ENCODE assay signal across 8 cellular contexts in the genomic region with DNA sequence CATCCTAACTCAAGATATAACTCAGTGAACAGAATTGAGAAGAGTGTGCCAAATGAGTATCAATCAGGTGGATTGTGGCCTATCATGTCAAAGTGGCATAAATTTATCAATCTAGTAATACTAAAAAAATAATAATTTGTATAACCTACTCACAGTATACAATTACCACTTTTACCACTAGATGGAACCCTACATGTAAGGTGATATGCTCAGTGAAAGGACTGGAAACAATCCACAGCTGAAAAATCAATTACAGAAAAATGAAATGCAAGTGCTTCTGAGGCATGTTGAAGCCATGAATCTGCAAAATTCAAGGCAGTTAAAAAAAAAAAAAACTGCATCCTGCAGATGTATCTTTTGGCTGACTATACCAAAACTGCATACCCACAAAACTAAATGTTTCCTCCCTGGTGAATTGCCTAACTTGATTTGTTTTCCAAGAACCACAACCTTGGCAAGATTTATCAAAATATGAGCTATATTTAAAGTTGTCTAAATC. TPM values are rescaled to one million over a fixed set of nuclear protein-coding genes. Genes with fewer than 3 reads are reported as not detected.
DNase-seq lines count a peak whose midpoint lies in the region; ATAC-seq and TF ChIP-seq lines count a peak whose summit lies in the region.
"Had no signal": no experiment of that assay in that cellular context is flagged by ENCODE, and none has a peak within 500 bp of the region (broad histone marks: within the 10 kb centered on the region; RNA-seq: fewer than 3 reads in every experiment).

No MANE protein-coding gene starts in this region.

- TF ChIP-seq POLR2A in esophagus squamous epithelium (IDR thresholded peaks at IDR 0.05) = no peak

- TF ChIP-seq CTCF in esophagus squamous epithelium (IDR thresholded peaks at IDR 0.05) (peak; percentile 54 to 75 (median 60)), neural progenitor cell (IDR thresholded peaks at IDR 0.05) (peak; percentile 65)

- H3K9me3 ChIP-seq in esophagus squamous epithelium = no peaks in the 10 kb centered on the region
- no peaks in the 10 kb centered on the region for H3K9me3 ChIP-seq in neural progenitor cell (ENCODE audit: low read depth)

- H3K4me3 ChIP-seq in esophagus squamous epithelium (no peak overlapping the region), neural progenitor cell (no peak overlapping the region)

- no peak overlapping the region for H3K4me2 ChIP-seq in neural progenitor cell

- H3K27ac Mint-ChIP-seq in neural progenitor cell = no peak overlapping the region
- H3K27ac Mint-ChIP-seq: stimulated activated naive CD8-positive, alpha-beta T cell treated with anti-CD3 and anti-CD28 coated beads, Interleukin-15, Interleukin-2, amounts not matched to agents 100 ng/mL and 50 ng/mL, for 24 hours had no signal

- no peak overlapping the region for H3K4me3 Mint-ChIP-seq in neural progenitor cell
- H3K4me3 Mint-ChIP-seq: stimulated activated naive CD8-positive, alpha-beta T cell treated with anti-CD3 and anti-CD28 coated beads, Interleukin-15, Interleukin-2, amounts not matched to agents 100 ng/mL and 50 ng/mL, for 24 hours had no signal

- H4K20me1 ChIP-seq in neural progenitor cell (ENCODE audit: low read depth) = peaks cover 30% of the 10 kb centered on the region

- no peaks in the 10 kb centered on the region for H3K36me3 Mint-ChIP-seq in neural progenitor cell

- intact Hi-C loops in esophagus squamous epithelium (cut with DNase I) = no loop called here

- H3K9ac ChIP-seq in neural progenitor cell = no peak overlapping the region

- H3K27me3 ChIP-seq in esophagus squamous epithelium = no peaks in the 10 kb centered on the region
- no peaks in the 10 kb centered on the region for H3K27me3 ChIP-seq in neural progenitor cell

- DNase-seq in GM04504 (ENCODE audit: low read depth) (peak; percentile 87), NAMALWA (ENCODE audit: low spot score) (peak; percentile 79), SK-MEL-5 (ENCODE audit: low read depth, low spot score) (peak; percentile 71), esophagus squamous epithelium (lab: John Stamatoyannopoulos, UW) (no peak), neural progenitor cell (ENCODE audit: low spot score) (peak; percentile 35)

- H3K36me3 ChIP-seq in esophagus squamous epithelium = no peaks in the 10 kb centered on the region
- no peaks in the 10 kb centered on the region for H3K36me3 ChIP-seq in neural progenitor cell

- H3K79me2 ChIP-seq in neural progenitor cell (ENCODE audit: low read depth) = peaks cover 69% of the 10 kb centered on the region

- in situ Hi-C loops in SK-MEL-5 (cut with HindIII; ENCODE audit: low pct_unique_long_range_greater_than_20kb, low sequenced_read_pairs) = no loop called here

- H3K4me1 ChIP-seq in esophagus squamous epithelium (peaks cover 4 to 23% (median 17%) of the 10 kb centered on the region in 3 donors), neural progenitor cell (peaks cover 3% of the 10 kb centered on the region)

- H3K27me3 Mint-ChIP-seq in neural progenitor cell (ENCODE audit: insufficient read depth, low read depth) = no peaks in the 10 kb centered on the region
- H3K27me3 Mint-ChIP-seq: stimulated activated naive CD8-positive, alpha-beta T cell treated with anti-CD3 and anti-CD28 coated beads, Interleukin-15, Interleukin-2, amounts not matched to agents 100 ng/mL and 50 ng/mL, for 24 hours had no signal

- no peaks in the 10 kb centered on the region for H3K4me1 Mint-ChIP-seq in neural progenitor cell

- H3K9me3 Mint-ChIP-seq in neural progenitor cell = no peaks in the 10 kb centered on the region
- H3K9me3 Mint-ChIP-seq: stimulated activated naive CD8-positive, alpha-beta T cell treated with anti-CD3 and anti-CD28 coated beads, Interleukin-15, Interleukin-2, amounts not matched to agents 100 ng/mL and 50 ng/mL, for 24 hours had no signal

- H3K27ac ChIP-seq in esophagus squamous epithelium = peak overlapping the region; percentile 15 to 57 (median 40)
- H3K27ac ChIP-seq in neural progenitor cell = no peak overlapping the region

- no peak for ATAC-seq in HG03378 (IDR thresholded peaks at IDR 0.05; ENCODE audit: unreplicated experiment)
- ATAC-seq in GM21381 (IDR thresholded peaks at IDR 0.05; ENCODE audit: unreplicated experiment) = no peak

- no peak overlapping the region for H2AFZ ChIP-seq in neural progenitor cell (replicated peaks)

- peaks cover 13% of the 10 kb centered on the region for H3F3A ChIP-seq in neural progenitor cell (ENCODE audit: low read depth)

RNA-seq across cellular contexts. Expression of a gene that starts 13.9 kb away (rescaled TPM):
- 8.9 and 9.6 TPM in 2 replicates for total RNA-seq in SK-MEL-5 (2014; rRNA removed; shearing (Covaris generic))
- polyA plus RNA-seq in SK-MEL-5 (2015; cell fraction: cytosol; rRNA removed) = 8.5 and 9.7 TPM in 2 replicates
- polyA plus RNA-seq in SK-MEL-5 (2015; cell fraction: nucleus; rRNA removed) = 15.2 and 20.4 TPM in 2 replicates
- total RNA-seq in esophagus squamous epithelium = 10 to 100 TPM in 1 of 4 donors, 1 to 10 TPM in 3; 3.7 to 15.4 (median 7.5) TPM
- total RNA-seq in neural progenitor cell (ENCODE audit: low replicate concordance) = 58.9 and 88.8 TPM in 2 replicates

RNA-seq across cellular contexts. Expression of a gene that starts 40.5 kb away (rescaled TPM):
- total RNA-seq in SK-MEL-5 (2014; rRNA removed; shearing (Covaris generic)) = 1.2 and 1.7 TPM in 2 replicates
- 1.9 and 3.3 TPM in 2 replicates for polyA plus RNA-seq in SK-MEL-5 (2015; cell fraction: cytosol; rRNA removed)
- polyA plus RNA-seq in SK-MEL-5 (2015; cell fraction: nucleus; rRNA removed) = 2.8 and 3.6 TPM in 2 replicates
- 1 to 10 TPM; 1.7 to 6.1 (median 3.9) TPM for total RNA-seq in esophagus squamous epithelium
- 2.0 and 8.8 TPM in 2 replicates for total RNA-seq in neural progenitor cell (ENCODE audit: low replicate concordance)

RNA-seq across cellular contexts. Expression of a gene that starts 56.0 kb away (rescaled TPM):
- total RNA-seq in SK-MEL-5 (2014; rRNA removed; shearing (Covaris generic)) = 20.5 and 22.0 TPM in 2 replicates
- 16.6 and 17.3 TPM in 2 replicates for polyA plus RNA-seq in SK-MEL-5 (2015; cell fraction: cytosol; rRNA removed)
- 7.9 and 10.5 TPM in 2 replicates for polyA plus RNA-seq in SK-MEL-5 (2015; cell fraction: nucleus; rRNA removed)
- total RNA-seq in esophagus squamous epithelium (10 to 100 TPM; 16.6 to 29.4 (median 20.3) TPM), neural progenitor cell (ENCODE audit: low replicate concordance) (14.9 and 27.4 TPM in 2 replicates)
